15 cellular contexts compared by ENCODE assay signal in genomic region chr10:88028654-88029053, GRCh38.
DNase-seq lines count a peak whose midpoint lies in the region; ATAC-seq and TF ChIP-seq lines count a peak whose summit lies in the region.
"Had no signal": no experiment of that assay in that cellular context is flagged by ENCODE, and none has a peak within 500 bp of the region (broad histone marks: within the 10 kb centered on the region; RNA-seq: fewer than 3 reads in every experiment).

No MANE protein-coding gene starts in this region.

- no peak overlapping the region for H3K9ac ChIP-seq in Karpas-422 (ENCODE audit: low read length)

- 24 to 28% methylated on average over 1 of the region's 1 CpG for WGBS in body of pancreas, 2 donors

- TF ChIP-seq POLR2A in body of pancreas (IDR thresholded peaks at IDR 0.05) = no peak

- H3K36me3 Mint-ChIP-seq in activated CD4-positive, alpha-beta T cell treated with anti-CD3 and anti-CD28 coated beads, Interleukin-2, amount 10 ng/mL, durations not matched to agents 7 days and 5 days (ENCODE audit: low read depth) = no peaks in the 10 kb centered on the region

- H3K9me2 ChIP-seq in Karpas-422 (replicated peaks; ENCODE audit: insufficient read depth, low read length) = no peaks in the 10 kb centered on the region

- no peaks in the 10 kb centered on the region for H3K9me3 Mint-ChIP-seq in activated CD4-positive, alpha-beta T cell treated with anti-CD3 and anti-CD28 coated beads, Interleukin-2, amount 10 ng/mL, durations not matched to agents 7 days and 5 days
- H3K9me3 Mint-ChIP-seq: activated B cell treated with CpG ODN at 0.5 μM for 24 hours; dendritic cell treated with granulocyte-macrophage colony-stimulating factor and Interleukin-4, amounts not matched to agents 40 ng/mL and 50 ng/mL, for 4 days had no signal

- CTCF ChIA-PET in activated CD4-positive, alpha-beta T cell treated with anti-CD3 and anti-CD28 coated beads, Interleukin-2, amount 10 ng/mL, durations not matched to agents 7 days and 5 days (lab: Charles Lee) = interaction anchor here (0.7 to 1.0 kb wide), 2 partner anchors 35 to 102 kb away, joined by 4 to 6 read pairs; no protein-coding TSS in a partner anchor

- no peaks in the 10 kb centered on the region for H3K27me3 ChIP-seq in Karpas-422 (ENCODE audit: low read length)
- H3K27me3 ChIP-seq in body of pancreas = no peaks in the 10 kb centered on the region
- H3K27me3 ChIP-seq: SJSA1 had no signal

- no peak overlapping the region for H3K4me3 Mint-ChIP-seq in activated CD4-positive, alpha-beta T cell treated with anti-CD3 and anti-CD28 coated beads, Interleukin-2, amount 10 ng/mL, durations not matched to agents 7 days and 5 days
- H3K4me3 Mint-ChIP-seq: activated B cell treated with CpG ODN at 0.5 μM for 24 hours; dendritic cell treated with granulocyte-macrophage colony-stimulating factor and Interleukin-4, amounts not matched to agents 40 ng/mL and 50 ng/mL, for 4 days had no signal

- H3K79me2 ChIP-seq in Karpas-422 (ENCODE audit: low read length) = no peaks in the 10 kb centered on the region

- intact Hi-C loops in body of pancreas (cut with DNase I) = no loop called here

- H3K27ac Mint-ChIP-seq in activated CD4-positive, alpha-beta T cell treated with anti-CD3 and anti-CD28 coated beads, Interleukin-2, amount 10 ng/mL, durations not matched to agents 7 days and 5 days = no peak overlapping the region

- peaks cover 26% of the 10 kb centered on the region for H3K4me1 ChIP-seq in Karpas-422 (ENCODE audit: low read length)
- H3K4me1 ChIP-seq in body of pancreas = peaks cover 11% of the 10 kb centered on the region

- H3K27me3 Mint-ChIP-seq in activated CD4-positive, alpha-beta T cell treated with anti-CD3 and anti-CD28 coated beads, Interleukin-2, amount 10 ng/mL, durations not matched to agents 7 days and 5 days = no peaks in the 10 kb centered on the region
- H3K27me3 Mint-ChIP-seq: activated B cell treated with CpG ODN at 0.5 μM for 24 hours; dendritic cell treated with granulocyte-macrophage colony-stimulating factor and Interleukin-4, amounts not matched to agents 40 ng/mL and 50 ng/mL, for 4 days had no signal

- no peaks in the 10 kb centered on the region for H3K9me3 ChIP-seq in Karpas-422 (ENCODE audit: low read length)
- H3K9me3 ChIP-seq in body of pancreas = no peaks in the 10 kb centered on the region
- H3K9me3 ChIP-seq: SJSA1 had no signal

- peak; percentile 92 for ATAC-seq in body of pancreas
- ATAC-seq in GM18873 (IDR thresholded peaks at IDR 0.05; ENCODE audit: low FRiP score, unreplicated experiment) = no peak

- DNase-seq in activated CD4-positive, alpha-beta T cell treated with anti-CD3 and anti-CD28 coated beads, Interleukin-2, amount 10 ng/mL, durations not matched to agents 7 days and 5 days = peak; percentile 9
- no peak for DNase-seq in activated CD4-positive, alpha-beta T cell treated with anti-CD3 and anti-CD28 coated beads for 1 hour
- DNase-seq in Karpas-422 (no peak), body of pancreas (peak; percentile 22 to 52 (median 34)), renal cortical epithelial cell (ENCODE audit: low read depth) (peak; percentile 57), OCI-M1 (lab: John Stamatoyannopoulos, UW) (no peak)
- DNase-seq in stimulated activated CD4-positive, alpha-beta T cell treated with anti-CD3 and anti-CD28 coated beads, Interleukin-2, amount 100 ng/mL, for 48 hours = no peak
- DNase-seq: activated B cell treated with CpG ODN at 0.5 μM for 24 hours, DMS79, KBM-7, NCI-H2081 treated with DMSO at 0.1 percent for 48 hours, posterior cingulate gyrus had no signal

- no peak for TF ChIP-seq CTCF in body of pancreas (IDR thresholded peaks at IDR 0.05)

- POLR2A ChIA-PET in activated CD4-positive, alpha-beta T cell treated with anti-CD3 and anti-CD28 coated beads, Interleukin-2, amount 10 ng/mL, durations not matched to agents 7 days and 5 days (lab: Charles Lee) = no interaction called here

- H2AFZ ChIP-seq in Karpas-422 (ENCODE audit: low read length) = peak overlapping the region; percentile 78; the same call in 1 of the 2 replicates

- no peak overlapping the region for H3K4me2 ChIP-seq in Karpas-422 (ENCODE audit: low read depth, low read length, poor library complexity, severe bottlenecking)

- H3K4me3 ChIP-seq in Karpas-422 (ENCODE audit: low read length) (no peak overlapping the region), body of pancreas (no peak overlapping the region)
- H3K4me3 ChIP-seq: SJSA1 had no signal

- H3K4me1 Mint-ChIP-seq in activated CD4-positive, alpha-beta T cell treated with anti-CD3 and anti-CD28 coated beads, Interleukin-2, amount 10 ng/mL, durations not matched to agents 7 days and 5 days = peaks cover 8% of the 10 kb centered on the region

- H3K36me3 ChIP-seq in Karpas-422 (ENCODE audit: insufficient read depth, low read length) (no peaks in the 10 kb centered on the region), body of pancreas (replicated peaks in 1 of 2; ENCODE audit: insufficient read depth in 1 of 2, low read depth in 2 of 2) (no peaks in the 10 kb centered on the region)
- H3K36me3 ChIP-seq: SJSA1 had no signal

- H3K27ac ChIP-seq in Karpas-422 (ENCODE audit: low read length) (peak overlapping the region; percentile 95), body of pancreas (peak overlapping the region in 3 of 4 donors; percentile 22 to 44 (median 26))
- H3K27ac ChIP-seq: SJSA1 had no signal

- H4K20me1 ChIP-seq in Karpas-422 (ENCODE audit: insufficient read depth, low read depth, low read length) = no peaks in the 10 kb centered on the region

Comparison
In these comparisons a context has a peak if more than half of its experiments do, and no peak if none do; other contexts are left out.
1. DNase-seq: peak in activated CD4-positive, alpha-beta T cell treated with anti-CD3 and anti-CD28 coated beads, Interleukin-2, amount 10 ng/mL, durations not matched to agents 7 days and 5 days (single experiment), body of pancreas (4 of 4) and renal cortical epithelial cell (single experiment); none in activated CD4-positive, alpha-beta T cell treated with anti-CD3 and anti-CD28 coated beads for 1 hour (single experiment), Karpas-422 (single experiment), OCI-M1 (single experiment) and stimulated activated CD4-positive, alpha-beta T cell treated with anti-CD3 and anti-CD28 coated beads, Interleukin-2, amount 100 ng/mL, for 48 hours (0 of 2).